ENCODE assay signal across 8 cellular contexts in the genomic region with DNA sequence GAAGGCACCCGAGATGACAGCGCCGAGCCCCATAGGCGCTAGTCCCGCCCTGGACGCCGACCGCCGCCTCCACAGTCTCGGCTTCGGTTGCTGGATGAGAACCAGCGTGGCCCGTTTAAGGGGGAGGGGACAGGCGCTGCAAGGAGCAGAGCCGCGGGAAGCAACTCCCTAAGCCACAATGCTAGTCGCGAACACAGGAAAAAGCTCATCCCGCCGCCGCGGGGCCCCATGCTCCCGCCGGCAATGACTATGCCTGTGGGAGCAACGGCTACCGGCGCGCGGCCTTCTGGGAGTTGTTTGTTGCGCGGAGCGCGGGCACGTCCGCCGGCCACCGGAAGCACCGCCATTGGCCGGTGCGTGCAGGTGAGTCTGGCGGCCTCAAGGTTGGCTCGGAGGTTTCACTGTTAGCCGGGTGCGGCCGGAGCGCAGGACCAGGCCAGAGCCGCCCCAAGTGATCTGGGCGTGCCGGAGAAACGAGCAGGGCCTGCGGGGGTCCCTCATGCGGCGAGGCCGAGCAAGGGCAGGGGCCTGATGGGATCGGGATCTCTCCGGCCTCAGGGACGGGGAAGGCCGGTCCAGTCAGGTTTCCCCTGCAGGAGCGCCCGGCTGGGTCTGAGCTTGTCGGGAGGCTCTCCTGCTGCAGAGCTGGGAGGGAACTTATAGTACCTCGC. TPM values are rescaled to one million over a fixed set of nuclear protein-coding genes. Genes with fewer than 3 reads are reported as not detected.
DNase-seq lines count a peak whose midpoint lies in the region; ATAC-seq and TF ChIP-seq lines count a peak whose summit lies in the region.

A gene (plus strand): TSS at position 331 of the 671 bp plus-strand sequence. CDS start 15,110 bp downstream, outside the sequence.

- H3K4me3 ChIP-seq in psoas muscle: peak within 1 kb of the TSS; percentile 92

- DNase-seq in ELF-1 (ENCODE audit: low read depth, low spot score) (peak; percentile 87), GOT3 (lab: John Stamatoyannopoulos, UW) (peak; percentile 49), NAMALWA (ENCODE audit: low spot score) (peak; percentile 62), T-helper 1 cell (peak in 3 of 5 donors; percentile 22 to 72 (median 25)), amniotic stem cell (lab: John Stamatoyannopoulos, UW) (peak; percentile 9), left ventricle myocardium superior (peak; percentile 89), psoas muscle (peak; percentile 65 to 74), ureter (ENCODE audit: low spot score) (peak; percentile 73)

- H3K36me3 ChIP-seq in psoas muscle (ENCODE audit: insufficient read depth in 1 of 2, low read depth in 1 of 2): peaks cover 13 to 43% of the 10 kb centered on the region in 2 donors

- peak within 1 kb of the TSS; percentile 76 for H3K27ac ChIP-seq in psoas muscle

- peaks cover 8% of the 10 kb centered on the region for H3K4me1 ChIP-seq in psoas muscle

- H3K27me3 ChIP-seq in psoas muscle (ENCODE audit: insufficient read depth in 3 of 3, low read length in 2 of 3): no peaks in the 10 kb centered on the region

- ATAC-seq in left ventricle myocardium superior (peak; percentile 99), psoas muscle (peak; percentile 88 to 96 (median 92))

- no peak for TF ChIP-seq CTCF in psoas muscle (IDR thresholded peaks at IDR 0.05)

- H3K9me3 ChIP-seq in psoas muscle: peaks cover 67% of the 10 kb centered on the region

- intact Hi-C loops in left ventricle myocardium superior (cut with micrococcal nuclease) (no loop called here), psoas muscle (cut with DNase I) (no loop called here)

- WGBS in psoas muscle, 3 donors: 0 to 1% (median 1%) methylated on average over 60 to 62 of the region's 62 CpGs

RNA-seq across cellular contexts. Expression of the gene that starts here (rescaled TPM):
- total RNA-seq in left ventricle myocardium superior (24.6 TPM), psoas muscle (10 to 100 TPM in 1 of 4 donors, 1 to 10 TPM in 3; 2.4 to 15.3 (median 5.1) TPM), ureter (46.4 TPM)
- 1 to 10 TPM; 3.8 to 8.1 (median 7.8) TPM for polyA plus RNA-seq in psoas muscle

Comparison
In these comparisons a context has a peak if more than half of its experiments do, and no peak if none do; other contexts are left out.
1. Peak in every context shown above with its lines: DNase-seq, ATAC-seq, H3K4me3 ChIP-seq and H3K27ac ChIP-seq.
2. DNase-seq: peak in every context shown above with its lines; median percentile 89 in left ventricle myocardium superior; 87 in ELF-1; 73 in ureter; 70 in psoas muscle; 62 in NAMALWA; 49 in GOT3; 25 in T-helper 1 cell; 9 in amniotic stem cell.